In genomic region chr7:151343516-151343915, GRCh38 we compare ENCODE assay signal across 1 cellular context.
TF ChIP-seq lines count a peak whose summit lies in the region.

No MANE protein-coding gene starts in this region.

TF ChIP-seq in GM23338, 12 proteins besides CTCF, POLR2A, EP300 and RAD21 (continued from another document):
- no peak for TF ChIP-seq ZNF462 (CRISPR knock-in tag; IDR thresholded peaks at IDR 0.05)
